Comparison of ENCODE assay signal across 28 cellular contexts in genomic region chr6:38179794-38180430, GRCh38.
A peak's percentile ranks its signal among the peaks of the same experiment; 100 is the strongest.
DNase-seq lines count a peak whose midpoint lies in the region; ATAC-seq and TF ChIP-seq lines count a peak whose summit lies in the region.
"Had no signal": no experiment of that assay in that cellular context is flagged by ENCODE, and none has a peak within 500 bp of the region (broad histone marks: within the 10 kb centered on the region; RNA-seq: fewer than 3 reads in every experiment).

No MANE protein-coding gene starts in this region.

- WGBS in SK-N-SH (ENCODE audit: low lambda C conversion rate): 96% methylated on average over 12 of the region's 12 CpGs
- WGBS in testis, 2 donors: 89 to 93% methylated on average over 8 to 12 of the region's 12 CpGs
- WGBS in thyroid gland, 2 donors: 89 to 96% methylated on average over 12 of the region's 12 CpGs

- H3K79me2 ChIP-seq in SK-N-SH (ENCODE audit: insufficient read depth): no peaks in the 10 kb centered on the region
- H3K79me2 ChIP-seq: hepatocyte had no signal

- BruUV-seq in MCF 10A (replicated peaks; lab: Mats Ljungman, UMichigan): no TSS peak

- H3K36me3 Mint-ChIP-seq in activated naive CD4-positive, alpha-beta T cell treated with anti-CD3 and anti-CD28 coated beads, Interleukin-2, amount 10 ng/mL, durations not matched to agents 7 days and 5 days: no peaks in the 10 kb centered on the region
- no peaks in the 10 kb centered on the region for H3K36me3 Mint-ChIP-seq in MCF 10A (ENCODE audit: insufficient read depth, unreplicated experiment)
- H3K36me3 Mint-ChIP-seq: immature natural killer cell; stimulated activated effector memory CD8-positive, alpha-beta T cell treated with anti-CD3 and anti-CD28 coated beads, Interleukin-12 subunit alpha, Interleukin-12 subunit beta, amount 100 ng/mL, for 72 hours had no signal

- no peak overlapping the region for H3K4me3 Mint-ChIP-seq in activated naive CD4-positive, alpha-beta T cell treated with anti-CD3 and anti-CD28 coated beads, Interleukin-2, amount 10 ng/mL, durations not matched to agents 7 days and 5 days
- H3K4me3 Mint-ChIP-seq in MCF 10A (ENCODE audit: unreplicated experiment): no peak overlapping the region
- H3K4me3 Mint-ChIP-seq: activated CD4-positive, alpha-beta T cell treated with anti-CD3 and anti-CD28 coated beads, Interleukin-2, amount 10 ng/mL, durations not matched to agents 24 days and 14 days; stimulated activated effector memory CD8-positive, alpha-beta T cell treated with anti-CD3 and anti-CD28 coated beads, Interleukin-12 subunit alpha, Interleukin-12 subunit beta, amount 100 ng/mL, for 72 hours had no signal

- no peak for TF ChIP-seq EP300 in SK-N-SH (IDR thresholded peaks at IDR 0.05; ENCODE audit: borderline replicate concordance in 1 of 2, low read depth in 1 of 2, low read length in 1 of 2)

- H3F3A ChIP-seq in SK-N-SH (replicated peaks; ENCODE audit: insufficient read depth): no peaks in the 10 kb centered on the region

- no peaks in the 10 kb centered on the region for H4K20me1 ChIP-seq in SK-N-SH (ENCODE audit: insufficient read depth)

- H3K4me1 ChIP-seq in SK-N-SH (ENCODE audit: control insufficient read depth in 1 of 2, insufficient read depth in 2 of 2, low read depth in 1 of 2, low read length in 1 of 2) (peaks cover 0 to 18% of the 10 kb centered on the region in 2 experiments; a peak in 1 of 4 replicates), foreskin keratinocyte (no peaks in the 10 kb centered on the region), testis (no peaks in the 10 kb centered on the region), thyroid gland (peaks cover 6 to 8% of the 10 kb centered on the region in 2 donors)
- H3K4me1 ChIP-seq: SJSA1, suprapubic skin had no signal

- no peaks in the 10 kb centered on the region for H3K9me3 Mint-ChIP-seq in activated naive CD4-positive, alpha-beta T cell treated with anti-CD3 and anti-CD28 coated beads, Interleukin-2, amount 10 ng/mL, durations not matched to agents 7 days and 5 days
- no peaks in the 10 kb centered on the region for H3K9me3 Mint-ChIP-seq in MCF 10A (ENCODE audit: unreplicated experiment)
- H3K9me3 Mint-ChIP-seq: activated CD4-positive, alpha-beta T cell treated with anti-CD3 and anti-CD28 coated beads, Interleukin-2, amount 10 ng/mL, durations not matched to agents 24 days and 14 days; CD8-positive, alpha-beta memory T cell; immature natural killer cell; stimulated activated effector memory CD8-positive, alpha-beta T cell treated with anti-CD3 and anti-CD28 coated beads, Interleukin-12 subunit alpha, Interleukin-12 subunit beta, amount 100 ng/mL, for 72 hours had no signal

- H3K36me3 ChIP-seq in SK-N-SH (replicated peaks in 1 of 2; ENCODE audit: control insufficient read depth in 1 of 2, insufficient read depth in 2 of 2, low read length in 1 of 2) (no peaks in the 10 kb centered on the region), testis (ENCODE audit: low read depth, missing control alignments) (no peaks in the 10 kb centered on the region), thyroid gland (no peaks in the 10 kb centered on the region)
- H3K36me3 ChIP-seq: HAP-1, SJSA1 had no signal

- peak; percentile 13 for DNase-seq in activated CD4-positive, CD25-positive, alpha-beta regulatory T cell treated with anti-CD3 and anti-CD28 coated beads, Interleukin-2, amount 50 U/mL, for 72 hours
- DNase-seq in SK-N-SH: no peak
- DNase-seq in foreskin keratinocyte: no peak
- DNase-seq in testis: peak; percentile 8
- DNase-seq in thyroid gland: no peak
- no peak for DNase-seq in activated naive CD4-positive, alpha-beta T cell treated with anti-CD3 and anti-CD28 coated beads, Interleukin-2, amount 10 ng/mL, durations not matched to agents 7 days and 5 days
- DNase-seq in MCF 10A (ENCODE audit: unreplicated experiment): no peak
- DNase-seq: activated CD4-positive, alpha-beta T cell treated with anti-CD3 and anti-CD28 coated beads, Interleukin-2, amount 10 ng/mL, durations not matched to agents 24 days and 14 days; effector CD4-positive, alpha-beta T cell; erythroblast; foreskin melanocyte; immature natural killer cell; mesendoderm; NCI-H1048; NCI-H1694 treated with DMSO at 0.1 percent for 48 hours; NCI-H526 treated with DMSO at 0.1 percent for 48 hours; occipital lobe; small intestine had no signal

- peak; percentile 11; the same call in 1 of the 2 replicates for TF ChIP-seq RAD21 in SK-N-SH (IDR thresholded peaks at IDR 0.05; ENCODE audit: low read length)

- H3K4me2 ChIP-seq in SK-N-SH: no peak overlapping the region
- H3K4me2 ChIP-seq: hepatocyte had no signal

- H3K4me1 Mint-ChIP-seq in activated naive CD4-positive, alpha-beta T cell treated with anti-CD3 and anti-CD28 coated beads, Interleukin-2, amount 10 ng/mL, durations not matched to agents 7 days and 5 days: peaks cover 6% of the 10 kb centered on the region
- peaks cover 7% of the 10 kb centered on the region for H3K4me1 Mint-ChIP-seq in MCF 10A (ENCODE audit: insufficient read depth, unreplicated experiment)
- H3K4me1 Mint-ChIP-seq: activated CD4-positive, alpha-beta T cell treated with anti-CD3 and anti-CD28 coated beads, Interleukin-2, amount 10 ng/mL, durations not matched to agents 24 days and 14 days had no signal

- intact Hi-C loops in testis (cut with DNase I; ENCODE audit: low total_unique reads) (no loop called here), thyroid gland (cut with DNase I) (no loop called here), MCF 10A (cut with micrococcal nuclease) (loop anchor here (2.0 kb wide), 1 partner anchor 315 kb away; no protein-coding TSS in a partner anchor)

- no peak overlapping the region for H3K9ac ChIP-seq in SK-N-SH

- H3K27ac ChIP-seq in SK-N-SH (ENCODE audit: low read depth in 2 of 2, low read length in 1 of 2) (no peak overlapping the region), foreskin keratinocyte (no peak overlapping the region), testis (no peak overlapping the region), thyroid gland (no peak overlapping the region)
- H3K27ac ChIP-seq: 22Rv1, body of pancreas, hepatocyte, SJSA1, suprapubic skin had no signal

- H3K9me3 ChIP-seq in SK-N-SH (no peaks in the 10 kb centered on the region), testis (no peaks in the 10 kb centered on the region), thyroid gland (no peaks in the 10 kb centered on the region)
- H3K9me3 ChIP-seq: body of pancreas, HAP-1, SJSA1, suprapubic skin had no signal

- TF ChIP-seq POLR2A in testis (IDR thresholded peaks at IDR 0.05) (no peak), thyroid gland (IDR thresholded peaks at IDR 0.05) (no peak)

- no peak overlapping the region for H3K27ac Mint-ChIP-seq in activated naive CD4-positive, alpha-beta T cell treated with anti-CD3 and anti-CD28 coated beads, Interleukin-2, amount 10 ng/mL, durations not matched to agents 7 days and 5 days
- H3K27ac Mint-ChIP-seq in MCF 10A (ENCODE audit: low read depth, unreplicated experiment): no peak overlapping the region
- H3K27ac Mint-ChIP-seq: activated CD4-positive, alpha-beta T cell treated with anti-CD3 and anti-CD28 coated beads, Interleukin-2, amount 10 ng/mL, durations not matched to agents 24 days and 14 days; immature natural killer cell; stimulated activated effector memory CD8-positive, alpha-beta T cell treated with anti-CD3 and anti-CD28 coated beads, Interleukin-12 subunit alpha, Interleukin-12 subunit beta, amount 100 ng/mL, for 72 hours had no signal

- POLR2A ChIA-PET in SK-N-SH (lab: Yijun Ruan, JAX): no interaction called here
- POLR2A ChIA-PET in MCF 10A (lab: Yijun Ruan, JAX): interaction anchor here (0.7 kb wide), 1 partner anchor 34 kb away, joined by 3 read pairs; no protein-coding TSS in a partner anchor

- H3K9me2 ChIP-seq in SK-N-SH: no peaks in the 10 kb centered on the region

- ATAC-seq in activated CD4-positive, CD25-positive, alpha-beta regulatory T cell treated with anti-CD3 and anti-CD28 coated beads, Interleukin-2, amount 50 U/mL, for 24 hours: no peak
- ATAC-seq in foreskin keratinocyte: no peak
- ATAC-seq: body of pancreas; left lobe of liver; stimulated activated effector memory CD8-positive, alpha-beta T cell treated with anti-CD3 and anti-CD28 coated beads, Interleukin-12 subunit alpha, Interleukin-12 subunit beta, amount 100 ng/mL, for 72 hours had no signal

- H3K27me3 Mint-ChIP-seq in activated naive CD4-positive, alpha-beta T cell treated with anti-CD3 and anti-CD28 coated beads, Interleukin-2, amount 10 ng/mL, durations not matched to agents 7 days and 5 days: no peaks in the 10 kb centered on the region
- no peaks in the 10 kb centered on the region for H3K27me3 Mint-ChIP-seq in MCF 10A (ENCODE audit: insufficient read depth, unreplicated experiment)
- H3K27me3 Mint-ChIP-seq: activated CD4-positive, alpha-beta T cell treated with anti-CD3 and anti-CD28 coated beads, Interleukin-2, amount 10 ng/mL, durations not matched to agents 24 days and 14 days had no signal

- TF ChIP-seq CTCF in SK-N-SH (IDR thresholded peaks at IDR 0.05) (no peak), foreskin keratinocyte (conservative IDR thresholded peaks at IDR 0.05) (peak; percentile 11), testis (IDR thresholded peaks at IDR 0.05) (no peak), thyroid gland (IDR thresholded peaks at IDR 0.05) (no peak), MCF 10A (IDR thresholded peaks at IDR 0.05; ENCODE audit: unreplicated experiment) (no peak)

- H2AFZ ChIP-seq in SK-N-SH (ENCODE audit: low read depth): no peak overlapping the region
- H2AFZ ChIP-seq: hepatocyte had no signal

- no peaks in the 10 kb centered on the region for H3K27me3 ChIP-seq in SK-N-SH (ENCODE audit: insufficient read depth)
- H3K27me3 ChIP-seq in foreskin keratinocyte: no peaks in the 10 kb centered on the region
- H3K27me3 ChIP-seq in testis: no peaks in the 10 kb centered on the region
- no peaks in the 10 kb centered on the region for H3K27me3 ChIP-seq in thyroid gland
- H3K27me3 ChIP-seq: body of pancreas, hepatocyte, SJSA1, suprapubic skin had no signal

- H3K4me3 ChIP-seq in SK-N-SH (ENCODE audit: low read depth in 2 of 2, low read length in 1 of 2) (no peak overlapping the region), testis (no peak overlapping the region), thyroid gland (replicated peaks in 1 of 3) (no peak overlapping the region)
- H3K4me3 ChIP-seq: body of pancreas, HAP-1, hepatocyte, SJSA1, suprapubic skin had no signal

- CTCF ChIA-PET in SK-N-SH (lab: Yijun Ruan, JAX): interaction anchor here (1.2 to 1.5 kb wide), 2 partner anchors 314 to 391 kb away, joined by 3 to 4 read pairs; no protein-coding TSS in a partner anchor
- CTCF ChIA-PET in activated naive CD4-positive, alpha-beta T cell treated with anti-CD3 and anti-CD28 coated beads, Interleukin-2, amount 10 ng/mL, durations not matched to agents 7 days and 5 days (lab: Charles Lee): interaction anchor here (0.6 kb wide), 1 partner anchor 373 kb away, joined by 3 read pairs; no protein-coding TSS in a partner anchor
- CTCF ChIA-PET in MCF 10A (lab: Yijun Ruan, JAX): interaction anchor here (0.5 to 0.6 kb wide), 2 partner anchors 24 to 176 kb away, joined by 3 to 8 read pairs; no protein-coding TSS in a partner anchor

TF ChIP-seq in SK-N-SH, 30 proteins besides CTCF, POLR2A, EP300 and RAD21 (continues in another document):
- TF ChIP-seq MXI1 (IDR thresholded peaks at IDR 0.05; ENCODE audit: low read depth, low read length): no peak
- no peak for TF ChIP-seq FOXJ3 (CRISPR knock-in tag; IDR thresholded peaks at IDR 0.05)
- no peak for TF ChIP-seq MEF2A (IDR thresholded peaks at IDR 0.05; ENCODE audit: borderline replicate concordance, low read depth)

Comparison
In these comparisons a context has a peak if more than half of its experiments do, and no peak if none do; other contexts are left out.
1. DNase-seq: peak in activated CD4-positive, CD25-positive, alpha-beta regulatory T cell treated with anti-CD3 and anti-CD28 coated beads, Interleukin-2, amount 50 U/mL, for 72 hours (single experiment) and testis (single experiment); none in SK-N-SH (single experiment), foreskin keratinocyte (0 of 2), thyroid gland (0 of 2), activated naive CD4-positive, alpha-beta T cell treated with anti-CD3 and anti-CD28 coated beads, Interleukin-2, amount 10 ng/mL, durations not matched to agents 7 days and 5 days (single experiment) and MCF 10A (single experiment).